Comparison of ENCODE assay signal across 9 cellular contexts in the genomic region with DNA sequence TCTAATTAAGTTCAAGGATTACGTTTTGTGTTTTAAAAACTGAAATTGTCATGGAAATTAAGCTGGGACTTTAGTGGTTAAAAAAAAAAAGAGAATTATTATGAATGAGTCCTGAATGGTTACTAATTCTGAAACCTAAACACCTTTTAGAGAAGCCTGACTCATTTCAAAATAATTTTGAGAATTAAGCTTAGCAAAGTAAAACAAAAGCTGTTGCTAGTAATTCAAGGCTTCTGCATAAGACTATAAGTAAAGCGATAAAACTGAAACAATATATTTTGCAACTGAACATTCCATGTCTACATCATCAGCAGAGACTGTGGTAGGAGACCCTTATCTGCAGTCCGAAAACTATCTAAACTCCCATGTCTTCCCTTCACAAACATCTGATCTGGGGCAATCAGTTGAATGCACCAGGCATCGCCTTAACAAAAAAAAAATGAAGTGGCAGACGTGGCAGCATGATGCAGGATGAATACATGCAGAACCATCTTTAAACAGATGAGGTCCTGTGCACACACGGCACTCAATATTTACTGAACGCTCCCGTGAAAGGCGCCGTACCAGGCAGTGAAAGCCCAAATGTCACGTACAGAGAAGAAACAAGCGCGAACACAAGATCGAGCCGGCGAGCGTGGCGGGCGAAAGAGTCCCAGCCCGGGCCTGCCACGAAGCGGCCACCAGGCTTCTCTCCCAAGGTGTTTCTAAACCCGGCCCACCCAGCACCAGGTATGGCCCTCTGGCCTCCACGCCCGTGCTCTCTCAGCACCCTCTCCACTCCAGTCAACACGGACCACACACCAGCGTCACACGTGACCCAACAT.
DNase-seq lines count a peak whose midpoint lies in the region; ATAC-seq and TF ChIP-seq lines count a peak whose summit lies in the region.
"Had no signal": no experiment of that assay in that cellular context is flagged by ENCODE, and none has a peak within 500 bp of the region (broad histone marks: within the 10 kb centered on the region; RNA-seq: fewer than 3 reads in every experiment).

No MANE protein-coding gene starts in this region.

- CTCF ChIA-PET in HEK293T (lab: Yijun Ruan, JAX) = no interaction called here

- in situ Hi-C loops in brain microvascular endothelial cell (cut with HindIII; ENCODE audit: low pct_ligation_motif_present, low sequenced_read_pairs) = no loop called here

- H3K4me1 ChIP-seq in mucosa of rectum (ENCODE audit: control insufficient read depth in 2 of 2, insufficient read depth in 2 of 2, low read length in 2 of 2) = no peaks in the 10 kb centered on the region

- no peaks in the 10 kb centered on the region for H3K27me3 ChIP-seq in brain microvascular endothelial cell (replicated peaks)
- no peaks in the 10 kb centered on the region for H3K27me3 ChIP-seq in mucosa of rectum (ENCODE audit: control insufficient read depth in 2 of 2, insufficient read depth in 2 of 2, low read length in 2 of 2)

- no peaks in the 10 kb centered on the region for H3K9me3 ChIP-seq in mucosa of rectum (ENCODE audit: control insufficient read depth in 2 of 2, low read length in 2 of 2)

- H3K36me3 ChIP-seq in brain microvascular endothelial cell (replicated peaks) (no peaks in the 10 kb centered on the region), mucosa of rectum (ENCODE audit: control insufficient read depth in 2 of 2, insufficient read depth in 2 of 2, low read length in 2 of 2) (no peaks in the 10 kb centered on the region)

- H3K27ac ChIP-seq in brain microvascular endothelial cell (peak overlapping the region; percentile 99), mucosa of rectum (ENCODE audit: low read depth in 2 of 2, low read length in 2 of 2) (peak overlapping the region; percentile 38 to 45)

- DNase-seq in brain microvascular endothelial cell (peak; percentile 79), germinal center (ENCODE audit: low spot score) (no peak), inferior parietal cortex (ENCODE audit: extremely low spot score) (no peak), HEK293T (ENCODE audit: extremely low spot score) (no peak), NCI-H69 (lab: John Stamatoyannopoulos, UW) (no peak)

- no peak for TF ChIP-seq CTCF in brain microvascular endothelial cell (IDR thresholded peaks at IDR 0.05; ENCODE audit: low read depth, low read length, missing control alignments)

- POLR2A ChIA-PET in HEK293T (lab: Yijun Ruan, JAX) = no interaction called here

- no peak overlapping the region for H3K9ac ChIP-seq in mucosa of rectum (ENCODE audit: low read depth in 1 of 2, low read length in 2 of 2)

- peak; percentile 86 for ATAC-seq in GM18870 (IDR thresholded peaks at IDR 0.05; ENCODE audit: unreplicated experiment)
- peak; percentile 58 for ATAC-seq in HG03342 (IDR thresholded peaks at IDR 0.05; ENCODE audit: unreplicated experiment)
- ATAC-seq: Panc1 had no signal

- H3K4me3 ChIP-seq in brain microvascular endothelial cell (ENCODE audit: low read depth, low read length) (peak overlapping the region; percentile 25), mucosa of rectum (ENCODE audit: low read length in 2 of 2) (peak overlapping the region; percentile 1 to 51)

TF ChIP-seq in HEK293T, 16 proteins besides CTCF, POLR2A, EP300 and RAD21:
- no peak for TF ChIP-seq FOXM1 (IDR thresholded peaks at IDR 0.05; ENCODE audit: borderline replicate concordance)
- no peak for TF ChIP-seq NFRKB (IDR thresholded peaks at IDR 0.05)
- no peak for TF ChIP-seq SP1 (IDR thresholded peaks at IDR 0.05)
- TF ChIP-seq ELF4 (IDR thresholded peaks at IDR 0.05) = no peak
- TF ChIP-seq LEF1 (IDR thresholded peaks at IDR 0.05; ENCODE audit: borderline replicate concordance) = no peak
